In genomic region chr12:54068423-54069070, GRCh38 we compare ENCODE assay signal across 1 cellular context.
TF ChIP-seq lines count a peak whose summit lies in the region.

No MANE protein-coding gene starts in this region.

TF ChIP-seq in K562, 482 proteins besides CTCF, POLR2A, EP300 and RAD21:
- TF ChIP-seq BCOR (IDR thresholded peaks at IDR 0.05) = no peak
- TF ChIP-seq ZNF766 (CRISPR knock-in tag; conservative IDR thresholded peaks at IDR 0.05) = no peak
- no peak for TF ChIP-seq KAT7 (CRISPR knock-in tag; IDR thresholded peaks at IDR 0.05; ENCODE audit: borderline replicate concordance)
- TF ChIP-seq NCOA1 (IDR thresholded peaks at IDR 0.05; ENCODE audit: low read depth) = no peak
- TF ChIP-seq ZNF740 (CRISPR knock-in tag; IDR thresholded peaks at IDR 0.05) = no peak
- no peak for TF ChIP-seq ZNF740 (tag; IDR thresholded peaks at IDR 0.05)
- TF ChIP-seq SREBF2 (CRISPR knock-in tag; IDR thresholded peaks at IDR 0.05) = no peak
- no peak for TF ChIP-seq VEZF1 (CRISPR knock-in tag; IDR thresholded peaks at IDR 0.05)
- no peak for TF ChIP-seq ILK (tag; IDR thresholded peaks at IDR 0.05; ENCODE audit: borderline replicate concordance, low read depth)
- TF ChIP-seq ATF1 (CRISPR knock-in tag; IDR thresholded peaks at IDR 0.05) = no peak
- TF ChIP-seq ATF1 (tag; IDR thresholded peaks at IDR 0.05) = no peak
- no peak for TF ChIP-seq BRF2 (IDR thresholded peaks at IDR 0.05; ENCODE audit: borderline replicate concordance, insufficient read depth, insufficient read length)
- TF ChIP-seq ZNF121 (CRISPR knock-in tag; conservative IDR thresholded peaks at IDR 0.05) = no peak
- no peak for TF ChIP-seq DDX20 (tag; IDR thresholded peaks at IDR 0.05; ENCODE audit: low read depth)
- no peak for TF ChIP-seq EGR1 (conservative IDR thresholded peaks at IDR 0.05)
- TF ChIP-seq HBP1 (CRISPR knock-in tag; IDR thresholded peaks at IDR 0.05) = no peak
